In genomic region chr12:122003646-122004611, GRCh38 we compare ENCODE assay signal across 11 cellular contexts. TPM values are rescaled to one million over a fixed set of nuclear protein-coding genes. Genes with fewer than 3 reads are reported as not detected.
DNase-seq lines count a peak whose midpoint lies in the region; ATAC-seq and TF ChIP-seq lines count a peak whose summit lies in the region.
"Had no signal": no experiment of that assay in that cellular context is flagged by ENCODE, and none has a peak within 500 bp of the region (broad histone marks: within the 10 kb centered on the region; RNA-seq: fewer than 3 reads in every experiment).

No MANE protein-coding gene starts in this region.

- POLR2A ChIA-PET in A673 (lab: Charles Lee; ENCODE audit: low non-redundant PET): no interaction called here

- DNase-seq in fibroblast of gingiva (ENCODE audit: low read depth) (peak; percentile 25), HuH-7.5 (ENCODE audit: low spot score) (no peak), A673 (ENCODE audit: low spot score) (no peak), hypothalamus (lab: John Stamatoyannopoulos, UW) (no peak)
- no peak for DNase-seq in stimulated activated naive CD8-positive, alpha-beta T cell treated with anti-CD3 and anti-CD28 coated beads, Interleukin-15, Interleukin-2, amounts not matched to agents 100 U/mL and 50 U/mL, for 24 hours
- DNase-seq: hippocampal formation, NCI-H1105, T-helper 1 cell had no signal

- ATAC-seq in GM18861 (IDR thresholded peaks at IDR 0.05; ENCODE audit: unreplicated experiment) (peak; percentile 34), GM21515 (IDR thresholded peaks at IDR 0.05; ENCODE audit: unreplicated experiment) (no peak)
- ATAC-seq in stimulated activated naive CD8-positive, alpha-beta T cell treated with anti-CD3 and anti-CD28 coated beads, Interleukin-15, Interleukin-2, amounts not matched to agents 100 U/mL and 50 U/mL, for 24 hours: peak; percentile 60

- H4K20me1 ChIP-seq in Loucy (ENCODE audit: insufficient read depth, low read length, poor library complexity, severe bottlenecking): no peaks in the 10 kb centered on the region

- no peak for TF ChIP-seq CTCF in Loucy (conservative IDR thresholded peaks at IDR 0.05; ENCODE audit: low read length)
- no peak for TF ChIP-seq CTCF in A673 (conservative IDR thresholded peaks at IDR 0.05; ENCODE audit: low read depth, low read length)

- peak overlapping the region; percentile 34 for H3K4me3 ChIP-seq in Loucy (ENCODE audit: low read length, poor library complexity, severe bottlenecking)
- H3K4me3 ChIP-seq in A673 (ENCODE audit: low read depth, low read length, poor library complexity, severe bottlenecking): no peak overlapping the region

- H3K4me2 ChIP-seq in Loucy (ENCODE audit: low read depth, low read length, poor library complexity, severe bottlenecking): peak overlapping the region; percentile 59

- H3K9me2 ChIP-seq in Loucy (replicated peaks; ENCODE audit: low read depth, low read length): no peaks in the 10 kb centered on the region

- intact Hi-C loops in A673 (cut with micrococcal nuclease; ENCODE audit: unreplicated experiment): no loop called here

- CTCF ChIA-PET in A673 (lab: Charles Lee): no interaction called here

- no TSS peak for BruUV-seq in A673 (replicated peaks; lab: Mats Ljungman, UMichigan)

- H3K36me3 ChIP-seq in Loucy (ENCODE audit: insufficient read depth, low read length) (no peaks in the 10 kb centered on the region), A673 (ENCODE audit: insufficient read depth, low read length, poor library complexity, severe bottlenecking) (no peaks in the 10 kb centered on the region)

- H3K4me1 ChIP-seq in Loucy (ENCODE audit: insufficient read depth, low read length, poor library complexity, severe bottlenecking) (peaks cover 41% of the 10 kb centered on the region), A673 (ENCODE audit: insufficient read depth, low read length, poor library complexity, severe bottlenecking) (no peaks in the 10 kb centered on the region)

- no peaks in the 10 kb centered on the region for H3K9me3 ChIP-seq in Loucy (ENCODE audit: insufficient read depth, low read depth, low read length)
- no peaks in the 10 kb centered on the region for H3K9me3 ChIP-seq in A673 (ENCODE audit: low read depth, low read length, poor library complexity, severe bottlenecking)

- peak overlapping the region; percentile 59 for H2AFZ ChIP-seq in Loucy (ENCODE audit: low read length)

- H3K9ac ChIP-seq in Loucy (ENCODE audit: low read depth, low read length, poor library complexity, severe bottlenecking): peak overlapping the region; percentile 60

- H3K27me3 ChIP-seq in Loucy (ENCODE audit: insufficient read depth, low read length, poor library complexity, severe bottlenecking) (no peaks in the 10 kb centered on the region), A673 (replicated peaks; ENCODE audit: insufficient read depth, low read depth, low read length, poor library complexity) (no peaks in the 10 kb centered on the region)

- no peak overlapping the region for H3K27ac ChIP-seq in A673 (ENCODE audit: low read depth, low read length, poor library complexity, severe bottlenecking)

- H3F3A ChIP-seq in Loucy (ENCODE audit: low read depth): peaks cover 3% of the 10 kb centered on the region; the same call in 1 of the 2 replicates

- no peaks in the 10 kb centered on the region for H3K79me2 ChIP-seq in Loucy (ENCODE audit: insufficient read depth, low read length)

RNA-seq across cellular contexts. Expression of gene BCL7A, which starts 17.8 kb away (rescaled TPM):
- 40.7 and 41.8 TPM in 2 replicates for total RNA-seq in A673 (2021)
